23 cellular contexts compared by ENCODE assay signal in the genomic region with DNA sequence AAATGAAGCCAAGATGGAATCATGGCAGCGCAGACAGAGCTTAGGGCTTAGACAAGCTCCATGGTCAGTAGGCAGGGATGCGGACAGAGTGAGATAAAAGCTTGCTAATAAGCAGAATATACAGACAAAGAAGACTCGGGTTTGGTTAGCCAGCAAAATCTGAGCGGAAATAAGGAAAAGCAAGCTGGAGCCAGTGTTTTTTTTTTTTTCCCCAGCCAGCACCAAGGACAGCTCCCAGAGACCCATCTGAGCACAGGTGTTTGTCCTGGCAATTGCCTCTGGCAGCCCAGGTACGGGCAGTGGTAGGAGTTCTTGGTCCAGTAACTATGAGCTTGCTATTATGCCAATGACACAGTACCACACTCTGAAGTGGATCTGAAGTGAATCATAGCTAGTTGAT.
DNase-seq lines count a peak whose midpoint lies in the region; ATAC-seq, FAIRE-seq and TF ChIP-seq lines count a peak whose summit lies in the region.
"Had no signal": no experiment of that assay in that cellular context is flagged by ENCODE, and none has a peak within 500 bp of the region (broad histone marks: within the 10 kb centered on the region; RNA-seq: fewer than 3 reads in every experiment).

No MANE protein-coding gene starts in this region.

- H2AFZ ChIP-seq in GM12878 (ENCODE audit: control insufficient read depth, low read depth, low read length), result no peak overlapping the region

- no peaks in the 10 kb centered on the region for H3K79me2 ChIP-seq in GM12878 (ENCODE audit: control insufficient read depth, insufficient read depth, low read length)

- no peaks in the 10 kb centered on the region for H3K9me3 ChIP-seq in GM12878 (replicated peaks; ENCODE audit: control insufficient read depth, insufficient read depth, low read length)
- peaks cover 45% of the 10 kb centered on the region for H3K9me3 ChIP-seq in mucosa of descending colon
- H3K9me3 ChIP-seq: esophagus muscularis mucosa had no signal

- RAD21 ChIA-PET in GM12878 (lab: Charles Lee; ENCODE audit: unreplicated experiment), result no interaction called here

- no peak for FAIRE-seq in GM12878 (lab: Jason Lieb, UNC)
- FAIRE-seq: bronchial epithelial cell, islet of Langerhans, RCC 7860 had no signal

- TF ChIP-seq EP300 in GM12878 (IDR thresholded peaks at IDR 0.05; ENCODE audit: borderline replicate concordance in 1 of 2, control insufficient read depth in 1 of 2, low read depth in 2 of 2, low read length in 2 of 2), result no peak

- H3K4me3 ChIP-seq in GM12878 (no peak overlapping the region), mucosa of descending colon (no peak overlapping the region)
- H3K4me3 ChIP-seq: dorsolateral prefrontal cortex, esophagus muscularis mucosa, transverse colon had no signal

- 40% methylated on average over 5 of the region's 5 CpGs for WGBS in GM12878 (ENCODE audit: insufficient coverage, insufficient replicate concordance, low lambda C conversion rate, missing lambda C conversion rate)

- H3K27ac ChIP-seq in GM12878 (ENCODE audit: control insufficient read depth, insufficient read depth), result no peak overlapping the region
- H3K27ac ChIP-seq: dorsolateral prefrontal cortex, esophagus muscularis mucosa, transverse colon, VCaP had no signal

- no peak overlapping the region for H3K4me2 ChIP-seq in GM12878 (ENCODE audit: control insufficient read depth, insufficient read depth)

- in situ Hi-C loops in GM12878 (cut with MboI), result no loop called here

- no peak for TF ChIP-seq RAD21 in GM12878 (IDR thresholded peaks at IDR 0.05; ENCODE audit: insufficient read depth, low read depth, low read length)

- no peaks in the 10 kb centered on the region for H3K36me3 ChIP-seq in GM12878 (ENCODE audit: control insufficient read depth in 2 of 2, insufficient read depth in 2 of 2, low read length in 1 of 2)
- no peaks in the 10 kb centered on the region for H3K36me3 ChIP-seq in mucosa of descending colon (ENCODE audit: low read depth)
- H3K36me3 ChIP-seq: esophagus muscularis mucosa, transverse colon had no signal

- DNase-seq in A172 (ENCODE audit: low spot score), result peak; percentile 25
- DNase-seq in HK-2 (ENCODE audit: unreplicated experiment), result peak; percentile 5
- DNase-seq in GM12878 (ENCODE audit: low read depth, low spot score), result no peak
- DNase-seq in kidney tubule cell (ENCODE audit: low spot score), result peak; percentile 40
- DNase-seq in activated effector memory CD4-positive, alpha-beta T cell treated with anti-CD3 and anti-CD28 coated beads, Interleukin-2, amount 50 U/mL, for 16 hours, result no peak
- no peak for DNase-seq in mucosa of descending colon
- no peak for DNase-seq in T-helper 1 cell
- DNase-seq: activated CD8-positive, alpha-beta T cell treated with anti-CD3 and anti-CD28 coated beads, Interleukin-2, amount 10 ng/mL, durations not matched to agents 7 days and 5 days; activated naive CD8-positive, alpha-beta T cell treated with anti-CD3 and anti-CD28 coated beads, Interleukin-2, amount 10 ng/mL, durations not matched to agents 7 days and 5 days; activated T-cell treated with anti-CD3 and anti-CD28 coated beads, Interleukin-2, amount 50 U/mL, for 48 hours; CD4-positive, CD25-positive, alpha-beta regulatory T cell; DND-41; dorsolateral prefrontal cortex; glutamatergic neuron; NCI-H1417; stimulated activated naive CD4-positive, alpha-beta T cell treated with Interleukin-2 at 50 U/mL for 16 hours; transverse colon had no signal

- CTCF ChIA-PET in GM12878 (lab: Yijun Ruan, JAX), result no interaction called here

- no peaks in the 10 kb centered on the region for H4K20me1 ChIP-seq in GM12878 (ENCODE audit: control insufficient read depth, insufficient read depth)

- H3K4me1 ChIP-seq in GM12878 (ENCODE audit: control insufficient read depth, insufficient read depth, low read length) (no peaks in the 10 kb centered on the region), mucosa of descending colon (ENCODE audit: low read depth) (no peaks in the 10 kb centered on the region)
- H3K4me1 ChIP-seq: esophagus muscularis mucosa, transverse colon had no signal

- intact Hi-C loops in GM12878 (cut with micrococcal nuclease; ENCODE audit: unreplicated experiment) (no loop called here), mucosa of descending colon (cut with DNase I, micrococcal nuclease) (no loop called here)

- H3K9ac ChIP-seq in GM12878 (ENCODE audit: control insufficient read depth, insufficient read depth, low read length), result no peak overlapping the region

- SMC1A ChIA-PET in GM12878 (lab: Charles Lee; ENCODE audit: uncharacterized antibody, unreplicated experiment), result no interaction called here

- TF ChIP-seq CTCF in GM12878 (IDR thresholded peaks at IDR 0.05 in 2 of 3, conservative IDR thresholded peaks at IDR 0.05 in 1 of 3; ENCODE audit: control insufficient read depth in 2 of 3, extremely low read depth in 1 of 3, insufficient read depth in 1 of 3, low read depth in 3 of 3, low read length in 3 of 3) (no peak), mucosa of descending colon (IDR thresholded peaks at IDR 0.05) (no peak)

- BruUV-seq in GM12878 (replicated peaks; lab: Mats Ljungman, UMichigan), result no TSS peak

- ATAC-seq in GM12878 (no peak), GM21723 (IDR thresholded peaks at IDR 0.05; ENCODE audit: unreplicated experiment) (no peak), mucosa of descending colon (no peak)
- ATAC-seq: activated CD8-positive, alpha-beta T cell treated with anti-CD3 and anti-CD28 coated beads, Interleukin-2, amount 10 ng/mL, durations not matched to agents 7 days and 5 days had no signal

- no peaks in the 10 kb centered on the region for H3K27me3 ChIP-seq in GM12878 (replicated peaks in 1 of 2; ENCODE audit: control insufficient read depth in 2 of 2, insufficient read depth in 2 of 2, low read length in 1 of 2)
- H3K27me3 ChIP-seq: dorsolateral prefrontal cortex, esophagus muscularis mucosa, transverse colon had no signal

- POLR2A ChIA-PET in GM12878 (lab: Charles Lee), result no interaction called here

- no peak for TF ChIP-seq POLR2A in GM12878 (IDR thresholded peaks at IDR 0.05; ENCODE audit: low read depth, low read length)

TF ChIP-seq in GM12878, 131 proteins besides CTCF, POLR2A, EP300 and RAD21:
- TF ChIP-seq, protein P1, sequence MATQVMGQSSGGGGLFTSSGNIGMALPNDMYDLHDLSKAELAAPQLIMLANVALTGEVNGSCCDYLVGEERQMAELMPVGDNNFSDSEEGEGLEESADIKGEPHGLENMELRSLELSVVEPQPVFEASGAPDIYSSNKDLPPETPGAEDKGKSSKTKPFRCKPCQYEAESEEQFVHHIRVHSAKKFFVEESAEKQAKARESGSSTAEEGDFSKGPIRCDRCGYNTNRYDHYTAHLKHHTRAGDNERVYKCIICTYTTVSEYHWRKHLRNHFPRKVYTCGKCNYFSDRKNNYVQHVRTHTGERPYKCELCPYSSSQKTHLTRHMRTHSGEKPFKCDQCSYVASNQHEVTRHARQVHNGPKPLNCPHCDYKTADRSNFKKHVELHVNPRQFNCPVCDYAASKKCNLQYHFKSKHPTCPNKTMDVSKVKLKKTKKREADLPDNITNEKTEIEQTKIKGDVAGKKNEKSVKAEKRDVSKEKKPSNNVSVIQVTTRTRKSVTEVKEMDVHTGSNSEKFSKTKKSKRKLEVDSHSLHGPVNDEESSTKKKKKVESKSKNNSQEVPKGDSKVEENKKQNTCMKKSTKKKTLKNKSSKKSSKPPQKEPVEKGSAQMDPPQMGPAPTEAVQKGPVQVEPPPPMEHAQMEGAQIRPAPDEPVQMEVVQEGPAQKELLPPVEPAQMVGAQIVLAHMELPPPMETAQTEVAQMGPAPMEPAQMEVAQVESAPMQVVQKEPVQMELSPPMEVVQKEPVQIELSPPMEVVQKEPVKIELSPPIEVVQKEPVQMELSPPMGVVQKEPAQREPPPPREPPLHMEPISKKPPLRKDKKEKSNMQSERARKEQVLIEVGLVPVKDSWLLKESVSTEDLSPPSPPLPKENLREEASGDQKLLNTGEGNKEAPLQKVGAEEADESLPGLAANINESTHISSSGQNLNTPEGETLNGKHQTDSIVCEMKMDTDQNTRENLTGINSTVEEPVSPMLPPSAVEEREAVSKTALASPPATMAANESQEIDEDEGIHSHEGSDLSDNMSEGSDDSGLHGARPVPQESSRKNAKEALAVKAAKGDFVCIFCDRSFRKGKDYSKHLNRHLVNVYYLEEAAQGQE (IDR thresholded peaks at IDR 0.05; ENCODE audit: low read depth, low read length), result peak; percentile 81
- TF ChIP-seq ZNF384 (IDR thresholded peaks at IDR 0.05; ENCODE audit: borderline replicate concordance, low read depth, low read length), result peak; percentile 52; the same call in 1 of the 2 replicates
- TF ChIP-seq, protein P2, sequence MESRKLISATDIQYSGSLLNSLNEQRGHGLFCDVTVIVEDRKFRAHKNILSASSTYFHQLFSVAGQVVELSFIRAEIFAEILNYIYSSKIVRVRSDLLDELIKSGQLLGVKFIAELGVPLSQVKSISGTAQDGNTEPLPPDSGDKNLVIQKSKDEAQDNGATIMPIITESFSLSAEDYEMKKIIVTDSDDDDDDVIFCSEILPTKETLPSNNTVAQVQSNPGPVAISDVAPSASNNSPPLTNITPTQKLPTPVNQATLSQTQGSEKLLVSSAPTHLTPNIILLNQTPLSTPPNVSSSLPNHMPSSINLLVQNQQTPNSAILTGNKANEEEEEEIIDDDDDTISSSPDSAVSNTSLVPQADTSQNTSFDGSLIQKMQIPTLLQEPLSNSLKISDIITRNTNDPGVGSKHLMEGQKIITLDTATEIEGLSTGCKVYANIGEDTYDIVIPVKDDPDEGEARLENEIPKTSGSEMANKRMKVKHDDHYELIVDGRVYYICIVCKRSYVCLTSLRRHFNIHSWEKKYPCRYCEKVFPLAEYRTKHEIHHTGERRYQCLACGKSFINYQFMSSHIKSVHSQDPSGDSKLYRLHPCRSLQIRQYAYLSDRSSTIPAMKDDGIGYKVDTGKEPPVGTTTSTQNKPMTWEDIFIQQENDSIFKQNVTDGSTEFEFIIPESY (IDR thresholded peaks at IDR 0.05), result no peak

Comparison
In these comparisons a context has a peak if more than half of its experiments do, and no peak if none do; other contexts are left out.
1. DNase-seq: peak in A172 (single experiment), HK-2 (single experiment) and kidney tubule cell (single experiment); none in GM12878 (single experiment), activated effector memory CD4-positive, alpha-beta T cell treated with anti-CD3 and anti-CD28 coated beads, Interleukin-2, amount 50 U/mL, for 16 hours (single experiment), mucosa of descending colon (0 of 3) and T-helper 1 cell (0 of 5).